In genomic region chr1:244450597-244451538, GRCh38 we compare ENCODE assay signal across 9 cellular contexts. TPM values are rescaled to one million over a fixed set of nuclear protein-coding genes. Genes with fewer than 3 reads are reported as not detected.
DNase-seq lines count a peak whose midpoint lies in the region; ATAC-seq, FAIRE-seq and TF ChIP-seq lines count a peak whose summit lies in the region.
"Had no signal": no experiment of that assay in that cellular context is flagged by ENCODE, and none has a peak within 500 bp of the region (broad histone marks: within the 10 kb centered on the region; RNA-seq: fewer than 3 reads in every experiment).

No MANE protein-coding gene starts in this region.

- TF ChIP-seq EP300 in sigmoid colon (IDR thresholded peaks at IDR 0.05), result no peak

- H4K20me1 ChIP-seq in astrocyte (ENCODE audit: insufficient read depth, low read length), result peaks cover 16% of the 10 kb centered on the region

- H3K27me3 ChIP-seq in HUES6 (ENCODE audit: control insufficient read depth, insufficient read depth, low read length) (no peaks in the 10 kb centered on the region), astrocyte (ENCODE audit: insufficient read depth, low read length) (no peaks in the 10 kb centered on the region), sigmoid colon (no peaks in the 10 kb centered on the region)

- H3K27ac Mint-ChIP-seq in T-helper 17 cell, result peak overlapping the region; percentile 94
- H3K27ac Mint-ChIP-seq in astrocyte (ENCODE audit: unreplicated experiment), result peak overlapping the region; percentile 55

- H3K9me3 ChIP-seq in HUES6 (ENCODE audit: control insufficient read depth, insufficient read depth, low read depth, low read length) (no peaks in the 10 kb centered on the region; the same call in 1 of the 2 replicates), T-helper 17 cell (ENCODE audit: control insufficient read depth, low read length, poor library complexity, severe bottlenecking) (no peaks in the 10 kb centered on the region), astrocyte (ENCODE audit: insufficient read depth, low read depth, low read length) (no peaks in the 10 kb centered on the region), sigmoid colon (no peaks in the 10 kb centered on the region)

- intact Hi-C loops in sigmoid colon (cut with DNase I), result loop anchor here (1.0 to 10.0 kb wide), 4 partner anchors 202 to 1196 kb away; partner anchors contain the start of genes CEP170, DESI2 and SDCCAG8

- peaks cover 7% of the 10 kb centered on the region; the same call in 1 of the 2 replicates for H3K36me3 ChIP-seq in HUES6 (ENCODE audit: control insufficient read depth, insufficient read depth, low read length)
- no peaks in the 10 kb centered on the region for H3K36me3 ChIP-seq in astrocyte (ENCODE audit: insufficient read depth, low read length)
- no peaks in the 10 kb centered on the region for H3K36me3 ChIP-seq in sigmoid colon

- 0% methylated on average over 41 of the region's 41 CpGs for WGBS in sigmoid colon, 2 donors

- FAIRE-seq in astrocyte (lab: Jason Lieb, UNC), result no peak
- FAIRE-seq: islet of Langerhans had no signal

- H3K9ac ChIP-seq in HUES6 (ENCODE audit: low read length) (peak overlapping the region; percentile 93), astrocyte (ENCODE audit: low read length) (peak overlapping the region; percentile 97)

- H3K4me1 ChIP-seq in HUES6 (ENCODE audit: control insufficient read depth, insufficient read depth, low read length) (peaks cover 57% of the 10 kb centered on the region), astrocyte (ENCODE audit: insufficient read depth, low read length) (peaks cover 20% of the 10 kb centered on the region), sigmoid colon (peaks cover 0 to 52% (median 40%) of the 10 kb centered on the region in 4 donors)

- no peak for TF ChIP-seq POLR2A in sigmoid colon (IDR thresholded peaks at IDR 0.05)

- H3K4me1 Mint-ChIP-seq in T-helper 17 cell, result peaks cover 36% of the 10 kb centered on the region
- peaks cover 38% of the 10 kb centered on the region for H3K4me1 Mint-ChIP-seq in astrocyte (ENCODE audit: low read depth, unreplicated experiment)

- peak overlapping the region; percentile 94 for H3K4me2 ChIP-seq in astrocyte (ENCODE audit: low read length)

- peaks cover 56% of the 10 kb centered on the region for H3K79me2 ChIP-seq in astrocyte (ENCODE audit: insufficient read depth, low read length)

- H3K27ac ChIP-seq in HUES6 (ENCODE audit: low read depth, low read length), result peak overlapping the region; percentile 95; the same call in 1 of the 2 replicates
- peak overlapping the region; percentile 90 for H3K27ac ChIP-seq in astrocyte (ENCODE audit: low read depth, low read length)
- H3K27ac ChIP-seq in sigmoid colon, result peak overlapping the region; percentile 93 to 99 (median 97)

- H3K4me3 Mint-ChIP-seq in T-helper 17 cell (peak overlapping the region; percentile 95), astrocyte (ENCODE audit: unreplicated experiment) (peak overlapping the region; percentile 93)

- ATAC-seq in T-helper 17 cell, result peak; percentile 18

- DNase-seq in COLO829 (ENCODE audit: low spot score) (peak; percentile 30), GM20000 (ENCODE audit: low spot score) (peak; percentile 46), T-helper 17 cell (peak; percentile 33 to 52 (median 49)), astrocyte (ENCODE audit: low read depth) (peak; percentile 70), hepatic stellate cell (ENCODE audit: low spot score) (peak; percentile 50), sigmoid colon (peak; percentile 77), NCI-H2196 treated with DMSO at 0.1 percent for 48 hours (lab: John Stamatoyannopoulos, UW; ENCODE audit: unreplicated experiment) (no peak)

- H3K4me3 ChIP-seq in HUES6 (ENCODE audit: low read depth, low read length), result peak overlapping the region; percentile 98
- peak overlapping the region; percentile 89 for H3K4me3 ChIP-seq in astrocyte (ENCODE audit: insufficient read depth, low read depth, low read length)
- peak overlapping the region; percentile 76 to 94 (median 88) for H3K4me3 ChIP-seq in sigmoid colon

- no peaks in the 10 kb centered on the region for H3K27me3 Mint-ChIP-seq in T-helper 17 cell
- no peaks in the 10 kb centered on the region for H3K27me3 Mint-ChIP-seq in astrocyte (ENCODE audit: low read depth, unreplicated experiment)

- no peaks in the 10 kb centered on the region for H3K9me3 Mint-ChIP-seq in astrocyte (ENCODE audit: unreplicated experiment)

- TF ChIP-seq CTCF in GM20000 (IDR thresholded peaks at IDR 0.05; ENCODE audit: extremely low read depth, missing control alignments) (no peak), astrocyte (IDR thresholded peaks at IDR 0.05; ENCODE audit: insufficient read depth, low read depth, low read length) (no peak), sigmoid colon (IDR thresholded peaks at IDR 0.05) (no peak)

- peak overlapping the region; percentile 63 for H2AFZ ChIP-seq in astrocyte (ENCODE audit: low read depth, low read length)

- H3K36me3 Mint-ChIP-seq in T-helper 17 cell (ENCODE audit: low read depth) (peaks cover 3% of the 10 kb centered on the region), astrocyte (ENCODE audit: low read depth, unreplicated experiment) (peaks cover 3% of the 10 kb centered on the region)

RNA-seq across cellular contexts. Expression of gene ADSS2, which starts 0.8 kb away (rescaled TPM):
- total RNA-seq in T-helper 17 cell (10 to 100 TPM; 44.6 to 48.1 TPM), astrocyte (53.9 and 54.4 TPM in 2 replicates), sigmoid colon (10 to 100 TPM; 23.8 to 42.0 (median 31.7) TPM)
- 10 to 100 TPM; 27.3 to 38.4 (median 30.0) TPM for polyA plus RNA-seq in sigmoid colon

RNA-seq across cellular contexts. Expression of gene CATSPERE, which starts 10.2 kb away (rescaled TPM):
- total RNA-seq in T-helper 17 cell, result under 1 TPM; 0.18 to 0.47 TPM
- total RNA-seq in astrocyte, result 1.1 TPM in 2 replicates
- total RNA-seq in sigmoid colon, result 1 to 10 TPM; 1.1 to 2.0 (median 1.5) TPM
- polyA plus RNA-seq in sigmoid colon, result under 1 TPM in 1 of 3 donors, not detected in 2; 0.31 TPM
